Comparison of ENCODE assay signal across 8 cellular contexts in genomic region chr3:4290272-4290893, GRCh38. TPM values are rescaled to one million over a fixed set of nuclear protein-coding genes. Genes with fewer than 3 reads are reported as not detected.
DNase-seq lines count a peak whose midpoint lies in the region; ATAC-seq, FAIRE-seq and TF ChIP-seq lines count a peak whose summit lies in the region.

No MANE protein-coding gene starts in this region.

- peak; percentile 4 for FAIRE-seq in RCC 7860 (lab: Jason Lieb, UNC)

- no peaks in the 10 kb centered on the region for H3K36me3 Mint-ChIP-seq in chondrocyte (ENCODE audit: low read depth)

- ATAC-seq in GM19043 (IDR thresholded peaks at IDR 0.05; ENCODE audit: low read depth, unreplicated experiment) (peak; percentile 81), HG03354 (IDR thresholded peaks at IDR 0.05; ENCODE audit: poor library complexity, severe bottlenecking, unreplicated experiment) (peak; percentile 85), HG03045 (IDR thresholded peaks at IDR 0.05; ENCODE audit: unreplicated experiment) (no peak)

- peaks cover 25% of the 10 kb centered on the region for H3K27me3 Mint-ChIP-seq in chondrocyte (ENCODE audit: low read depth)

- DNase-seq in NCI-H1694 treated with DMSO at 0.1 percent for 48 hours (lab: John Stamatoyannopoulos, UW) (peak; percentile 8), NCI-H1694 (lab: John Stamatoyannopoulos, UW) (no peak), RCC 7860 (ENCODE audit: low spot score) (peak; percentile 27), chondrocyte (ENCODE audit: low spot score) (no peak), lung microvascular endothelial cell (ENCODE audit: low read depth in 2 of 2) (peak; percentile 58 to 67)

- no peak overlapping the region for H3K27ac Mint-ChIP-seq in chondrocyte (ENCODE audit: unreplicated experiment)

- no peaks in the 10 kb centered on the region for H3K9me3 Mint-ChIP-seq in chondrocyte (ENCODE audit: low read depth)

- peak; percentile 95 for TF ChIP-seq CTCF in chondrocyte (IDR thresholded peaks at IDR 0.05)

- H3K4me1 Mint-ChIP-seq in chondrocyte (ENCODE audit: low read depth), result no peaks in the 10 kb centered on the region

- no peak overlapping the region for H3K4me3 Mint-ChIP-seq in chondrocyte (ENCODE audit: unreplicated experiment)

RNA-seq across cellular contexts. Expression of gene SETMAR, which starts 12.8 kb away (rescaled TPM):
- total RNA-seq in chondrocyte (11.0 to 16.6 TPM (median 13.1 TPM) in 3 replicates), lung microvascular endothelial cell (8.7 and 9.2 TPM in 2 replicates)

Comparison
In these comparisons a context has a peak if more than half of its experiments do, and no peak if none do; other contexts are left out.
1. DNase-seq: peak in NCI-H1694 treated with DMSO at 0.1 percent for 48 hours (single experiment), RCC 7860 (single experiment) and lung microvascular endothelial cell (2 of 2); none in NCI-H1694 (single experiment) and chondrocyte (single experiment).